In genomic region chr15:91841861-91842260, GRCh38 we compare ENCODE assay signal across 26 cellular contexts.
"Had no signal": no experiment of that assay in that cellular context is flagged by ENCODE, and none has a peak within 500 bp of the region (broad histone marks: within the 10 kb centered on the region; RNA-seq: fewer than 3 reads in every experiment).

No MANE protein-coding gene starts in this region.

- H3K4me1 ChIP-seq: colonic mucosa, esophagus squamous epithelium, foreskin keratinocyte, gastrocnemius medialis, gastroesophageal sphincter, heart right ventricle had no signal

- DNase-seq: colonic mucosa; cortex of kidney; dermis blood vessel endothelial cell; dorsolateral prefrontal cortex; effector CD4-positive, alpha-beta T cell; effector CD8-positive, alpha-beta T cell; effector memory CD4-positive, alpha-beta T cell; effector memory CD8-positive, alpha-beta T cell; endodermal cell; erythroblast; esophagus squamous epithelium; foreskin fibroblast; foreskin keratinocyte; foreskin melanocyte; gastrocnemius medialis; glutamatergic neuron; head of caudate nucleus; heart left ventricle; heart right ventricle had no signal

- H3K4me3 ChIP-seq: colonic mucosa, coronary artery, dorsolateral prefrontal cortex, esophagus squamous epithelium, gastrocnemius medialis, gastroesophageal sphincter, heart left ventricle, heart right ventricle, hepatocyte had no signal

- H3K27me3 ChIP-seq: colonic mucosa, gastroesophageal sphincter, heart left ventricle had no signal

- H3K36me3 ChIP-seq: colonic mucosa, esophagus squamous epithelium, gastrocnemius medialis, gastroesophageal sphincter, heart left ventricle, heart right ventricle had no signal

- H3K27ac Mint-ChIP-seq: dendritic cell treated with granulocyte-macrophage colony-stimulating factor and Interleukin-4, amounts not matched to agents 40 ng/mL and 50 ng/mL, for 4 days; effector memory CD8-positive, alpha-beta T cell; endodermal cell had no signal

- H3K9me3 ChIP-seq: colonic mucosa, esophagus squamous epithelium, gastrocnemius medialis, gastroesophageal sphincter had no signal

- H2AFZ ChIP-seq: hepatocyte had no signal

- H3K27ac ChIP-seq: colonic mucosa, coronary artery, dorsolateral prefrontal cortex, epithelial cell of prostate, esophagus squamous epithelium, foreskin keratinocyte, gastrocnemius medialis, gastroesophageal sphincter, heart left ventricle, heart right ventricle, hepatocyte had no signal

- H3K9me3 Mint-ChIP-seq: effector memory CD8-positive, alpha-beta T cell had no signal

- H3K4me2 ChIP-seq: hepatocyte had no signal

- FAIRE-seq: endothelial cell of umbilical vein had no signal

- H3K4me3 Mint-ChIP-seq: dendritic cell treated with granulocyte-macrophage colony-stimulating factor and Interleukin-4, amounts not matched to agents 40 ng/mL and 50 ng/mL, for 4 days; effector memory CD8-positive, alpha-beta T cell; endodermal cell had no signal

- H3K79me2 ChIP-seq: hepatocyte had no signal

- ATAC-seq: effector memory CD8-positive, alpha-beta T cell; esophagus mucosa; foreskin keratinocyte; gastrocnemius medialis; gastroesophageal sphincter; heart left ventricle; heart right ventricle had no signal
